In genomic region chr3:154931484-154931883, GRCh38 we compare ENCODE assay signal across 21 cellular contexts.
DNase-seq lines count a peak whose midpoint lies in the region; ATAC-seq and TF ChIP-seq lines count a peak whose summit lies in the region.
"Had no signal": no experiment of that assay in that cellular context is flagged by ENCODE, and none has a peak within 500 bp of the region (broad histone marks: within the 10 kb centered on the region; RNA-seq: fewer than 3 reads in every experiment).

No MANE protein-coding gene starts in this region.

- H3K9me3 ChIP-seq in RWPE2 (ENCODE audit: severe bottlenecking) = no peaks in the 10 kb centered on the region
- H3K9me3 ChIP-seq: Caco-2, heart right ventricle had no signal

- no peaks in the 10 kb centered on the region for H3K9me3 Mint-ChIP-seq in activated naive CD8-positive, alpha-beta T cell treated with anti-CD3 and anti-CD28 coated beads, Interleukin-2, amount 50 U/mL, for 24 hours
- H3K9me3 Mint-ChIP-seq: activated CD4-positive, alpha-beta memory T cell treated with anti-CD3 and anti-CD28 coated beads for 36 hours; activated naive CD8-positive, alpha-beta T cell treated with anti-CD3 and anti-CD28 coated beads, Interleukin-2, amount 10 ng/mL, durations not matched to agents 7 days and 5 days; nephron progenitor cell had no signal

- H3K27me3 Mint-ChIP-seq in activated naive CD8-positive, alpha-beta T cell treated with anti-CD3 and anti-CD28 coated beads, Interleukin-2, amount 50 U/mL, for 24 hours = no peaks in the 10 kb centered on the region
- H3K27me3 Mint-ChIP-seq: activated CD4-positive, alpha-beta memory T cell treated with anti-CD3 and anti-CD28 coated beads for 36 hours had no signal

- H3K4me1 Mint-ChIP-seq in activated naive CD8-positive, alpha-beta T cell treated with anti-CD3 and anti-CD28 coated beads, Interleukin-2, amount 50 U/mL, for 24 hours = no peaks in the 10 kb centered on the region
- H3K4me1 Mint-ChIP-seq: activated naive CD8-positive, alpha-beta T cell treated with anti-CD3 and anti-CD28 coated beads, Interleukin-2, amount 10 ng/mL, durations not matched to agents 7 days and 5 days; nephron progenitor cell had no signal

- H3K27ac Mint-ChIP-seq in activated naive CD8-positive, alpha-beta T cell treated with anti-CD3 and anti-CD28 coated beads, Interleukin-2, amount 50 U/mL, for 24 hours = no peak overlapping the region
- H3K27ac Mint-ChIP-seq: activated CD4-positive, alpha-beta memory T cell treated with anti-CD3 and anti-CD28 coated beads for 36 hours; activated naive CD8-positive, alpha-beta T cell treated with anti-CD3 and anti-CD28 coated beads, Interleukin-2, amount 10 ng/mL, durations not matched to agents 7 days and 5 days; nephron progenitor cell had no signal

- no peaks in the 10 kb centered on the region for H3K27me3 ChIP-seq in RWPE2 (ENCODE audit: insufficient read depth, poor library complexity, severe bottlenecking)
- H3K27me3 ChIP-seq: heart right ventricle had no signal

- H3K4me3 ChIP-seq in RWPE2 (ENCODE audit: severe bottlenecking) = no peak overlapping the region
- H3K4me3 ChIP-seq: heart right ventricle had no signal

- H3K4me1 ChIP-seq in RWPE2 (ENCODE audit: insufficient read depth, poor library complexity, severe bottlenecking) = peaks cover 14% of the 10 kb centered on the region
- H3K4me1 ChIP-seq: Caco-2, heart right ventricle had no signal

- ATAC-seq in left ventricle myocardium superior = peak; percentile 71
- ATAC-seq in left cardiac atrium = no peak
- ATAC-seq in RWPE2 (ENCODE audit: low read depth) = peak; percentile 81
- no peak for ATAC-seq in activated naive CD8-positive, alpha-beta T cell treated with anti-CD3 and anti-CD28 coated beads, Interleukin-2, amount 50 U/mL, for 24 hours
- ATAC-seq: HCT116, PC-3 had no signal

- TF ChIP-seq CTCF in RWPE2 (IDR thresholded peaks at IDR 0.05; ENCODE audit: poor library complexity, severe bottlenecking) = no peak

- H3K36me3 Mint-ChIP-seq in activated naive CD8-positive, alpha-beta T cell treated with anti-CD3 and anti-CD28 coated beads, Interleukin-2, amount 50 U/mL, for 24 hours (ENCODE audit: low read depth) = no peaks in the 10 kb centered on the region
- H3K36me3 Mint-ChIP-seq: activated CD4-positive, alpha-beta memory T cell treated with anti-CD3 and anti-CD28 coated beads for 36 hours; activated naive CD8-positive, alpha-beta T cell treated with anti-CD3 and anti-CD28 coated beads, Interleukin-2, amount 10 ng/mL, durations not matched to agents 7 days and 5 days had no signal

- H3K36me3 ChIP-seq in RWPE2 (ENCODE audit: low read depth) = no peaks in the 10 kb centered on the region
- H3K36me3 ChIP-seq: heart right ventricle had no signal

- intact Hi-C loops in left ventricle myocardium superior (cut with micrococcal nuclease) (no loop called here), left cardiac atrium (cut with DNase I) (no loop called here)

- H3K4me3 Mint-ChIP-seq in activated naive CD8-positive, alpha-beta T cell treated with anti-CD3 and anti-CD28 coated beads, Interleukin-2, amount 50 U/mL, for 24 hours = no peak overlapping the region
- H3K4me3 Mint-ChIP-seq: activated CD4-positive, alpha-beta memory T cell treated with anti-CD3 and anti-CD28 coated beads for 36 hours; activated naive CD8-positive, alpha-beta T cell treated with anti-CD3 and anti-CD28 coated beads, Interleukin-2, amount 10 ng/mL, durations not matched to agents 7 days and 5 days; nephron progenitor cell had no signal

- no peak for DNase-seq in left ventricle myocardium superior
- no peak for DNase-seq in left cardiac atrium
- no peak for DNase-seq in RWPE2 (ENCODE audit: low spot score)
- peak; percentile 88 for DNase-seq in fibroblast of peridontal ligament (ENCODE audit: extremely low read depth)
- peak; percentile 39 for DNase-seq in stromal cell of bone marrow (ENCODE audit: low read depth)
- DNase-seq in activated CD4-positive, alpha-beta T cell treated with anti-CD3 and anti-CD28 coated beads for 1 hour = no peak
- DNase-seq in NOMO-1 treated with dmso at 0.1 percent for 144 hours (lab: John Stamatoyannopoulos, UW; ENCODE audit: unreplicated experiment) = no peak
- no peak for DNase-seq in activated naive CD8-positive, alpha-beta T cell treated with anti-CD3 and anti-CD28 coated beads, Interleukin-2, amount 50 U/mL, for 24 hours
- DNase-seq: activated CD4-positive, alpha-beta memory T cell treated with anti-CD3 and anti-CD28 coated beads for 36 hours; activated naive CD8-positive, alpha-beta T cell treated with anti-CD3 and anti-CD28 coated beads, Interleukin-2, amount 10 ng/mL, durations not matched to agents 7 days and 5 days; Caco-2; cerebellar nuclear complex; heart right ventricle; islet precursor cell; mesendoderm; NCI-H2081; NCI-H524; nephron progenitor cell; PC-3; SW 1271 had no signal

- peak overlapping the region; percentile 54 for H3K27ac ChIP-seq in RWPE2 (ENCODE audit: poor library complexity, severe bottlenecking)
- H3K27ac ChIP-seq: heart right ventricle had no signal

Comparison
In these comparisons a context has a peak if more than half of its experiments do, and no peak if none do; other contexts are left out.
1. ATAC-seq: peak in left ventricle myocardium superior (single experiment) and RWPE2 (single experiment); none in left cardiac atrium (0 of 2) and activated naive CD8-positive, alpha-beta T cell treated with anti-CD3 and anti-CD28 coated beads, Interleukin-2, amount 50 U/mL, for 24 hours (single experiment).
2. DNase-seq: peak in fibroblast of peridontal ligament (single experiment) and stromal cell of bone marrow (single experiment); none in left ventricle myocardium superior (single experiment), left cardiac atrium (single experiment), RWPE2 (single experiment), activated CD4-positive, alpha-beta T cell treated with anti-CD3 and anti-CD28 coated beads for 1 hour (single experiment), NOMO-1 treated with dmso at 0.1 percent for 144 hours (single experiment) and activated naive CD8-positive, alpha-beta T cell treated with anti-CD3 and anti-CD28 coated beads, Interleukin-2, amount 50 U/mL, for 24 hours (single experiment).